10 cellular contexts compared by ENCODE assay signal in genomic region chr6:52388790-52389189, GRCh38. TPM values are rescaled to one million over a fixed set of nuclear protein-coding genes. Genes with fewer than 3 reads are reported as not detected.
DNase-seq lines count a peak whose midpoint lies in the region; ATAC-seq, FAIRE-seq and TF ChIP-seq lines count a peak whose summit lies in the region.
"Had no signal": no experiment of that assay in that cellular context is flagged by ENCODE, and none has a peak within 500 bp of the region (broad histone marks: within the 10 kb centered on the region; RNA-seq: fewer than 3 reads in every experiment).

No MANE protein-coding gene starts in this region.

- H3K9ac ChIP-seq in Loucy (ENCODE audit: low read depth, low read length, poor library complexity, severe bottlenecking) (peak overlapping the region; percentile 76), K562 (ENCODE audit: insufficient read depth in 1 of 2, low read depth in 2 of 2, low read length in 2 of 2) (no peak overlapping the region)

- H3K4me1 ChIP-seq in CD4-positive, alpha-beta memory T cell (ENCODE audit: insufficient read depth, low read length), result peaks cover 88% of the 10 kb centered on the region
- H3K4me1 ChIP-seq in Loucy (ENCODE audit: insufficient read depth, low read length, poor library complexity, severe bottlenecking) (peaks cover 43% of the 10 kb centered on the region), K562 (replicated peaks in 1 of 2; ENCODE audit: control insufficient read depth in 2 of 2, insufficient read depth in 2 of 2, low read length in 2 of 2) (peaks cover 11 to 37% of the 10 kb centered on the region in 2 experiments; a peak in 4 of 5 replicates), muscle layer of duodenum (ENCODE audit: control insufficient read depth in 1 of 2, insufficient read depth in 2 of 2, low read length in 2 of 2) (peaks cover 18 to 24% of the 10 kb centered on the region in 2 donors), ovary (ENCODE audit: insufficient read depth) (no peaks in the 10 kb centered on the region)

- no peaks in the 10 kb centered on the region for H3K9me1 ChIP-seq in K562 (ENCODE audit: control insufficient read depth, insufficient read depth, low read length)

- H3K27ac ChIP-seq in CD4-positive, alpha-beta memory T cell (ENCODE audit: low read depth, low read length), result peak overlapping the region; percentile 80
- peak overlapping the region; percentile 75; the same call in 2 of the 3 replicates for H3K27ac ChIP-seq in K562 (ENCODE audit: extremely low read depth, low read depth, low read length)
- H3K27ac ChIP-seq in muscle layer of duodenum (ENCODE audit: low read length), result peak overlapping the region; percentile 70
- H3K27ac ChIP-seq in ovary, result no peak overlapping the region

- H3K79me2 ChIP-seq in Loucy (ENCODE audit: insufficient read depth, low read length), result no peaks in the 10 kb centered on the region
- no peaks in the 10 kb centered on the region for H3K79me2 ChIP-seq in K562 (ENCODE audit: control insufficient read depth, insufficient read depth, low read length)

- peaks cover 4 to 6% of the 10 kb centered on the region in 2 donors for H3K36me3 Mint-ChIP-seq in CD4-positive, alpha-beta memory T cell

- CTCF ChIA-PET in CD4-positive, alpha-beta memory T cell (lab: Charles Lee; ENCODE audit: partially characterized antibody), result interaction anchor here (1.0 to 7.5 kb wide), 11 partner anchors 13 to 264 kb away, joined by 3 to 150 read pairs (median 10); partner anchors contain the start of genes EFHC1, MCM3 and PAQR8
- CTCF ChIA-PET in K562 (lab: Yijun Ruan, JAX; ENCODE audit: low intra/inter-chr PET ratio), result no interaction called here

- TF ChIP-seq EP300 in K562 (IDR thresholded peaks at IDR 0.05; ENCODE audit: low read length), result no peak
- no peak for TF ChIP-seq EP300 in ovary (IDR thresholded peaks at IDR 0.05)

- no peaks in the 10 kb centered on the region for H3K9me2 ChIP-seq in Loucy (replicated peaks; ENCODE audit: low read depth, low read length)

- TF ChIP-seq RAD21 in K562 (CRISPR knock-in tag; conservative IDR thresholded peaks at IDR 0.05 in 1 of 2, IDR thresholded peaks at IDR 0.05 in 1 of 2), result no peak

- H3K4me3 ChIP-seq in CD4-positive, alpha-beta memory T cell (ENCODE audit: low read length in 2 of 2), result peak overlapping the region in 1 of 2 donors; percentile 34
- H3K4me3 ChIP-seq in Loucy (ENCODE audit: low read length, poor library complexity, severe bottlenecking) (no peak overlapping the region), K562 (no peak overlapping the region), muscle layer of duodenum (ENCODE audit: low read depth in 1 of 2, low read length in 2 of 2) (no peak overlapping the region), ovary (no peak overlapping the region)
- H3K4me3 ChIP-seq: smooth muscle cell had no signal

- BruUV-seq in K562 (replicated peaks; lab: Mats Ljungman, UMichigan), result no TSS peak

- WGBS in K562 (ENCODE audit: insufficient coverage, low coverage, missing lambda C conversion rate), result 76% methylated on average over 4 of the region's 4 CpGs
- WGBS in ovary, 3 donors, result 73 to 87% (median 80%) methylated on average over 4 of the region's 4 CpGs

- intact Hi-C loops in CD4-positive, alpha-beta memory T cell (cut with micrococcal nuclease), result loop anchor here (1.0 kb wide), 3 partner anchors 11 to 26 kb away; partner anchors contain the start of gene PAQR8
- intact Hi-C loops in K562 (cut with micrococcal nuclease), result no loop called here
- intact Hi-C loops in ovary (cut with DNase I), result no loop called here

- H3K9me3 ChIP-seq in CD4-positive, alpha-beta memory T cell (ENCODE audit: control insufficient read depth in 1 of 2, low read length in 2 of 2), result no peaks in the 10 kb centered on the region
- peaks cover 6% of the 10 kb centered on the region; the same call in 1 of the 2 replicates for H3K9me3 ChIP-seq in Loucy (ENCODE audit: insufficient read depth, low read depth, low read length)
- H3K9me3 ChIP-seq in K562 (replicated peaks; ENCODE audit: control insufficient read depth, insufficient read depth, low read depth, low read length), result 0 out of 2 replicates have a peak, but pooled peaks cover 2% of the 10 kb centered on the region
- no peaks in the 10 kb centered on the region for H3K9me3 ChIP-seq in muscle layer of duodenum (ENCODE audit: control insufficient read depth in 1 of 2, low read length in 2 of 2)
- H3K9me3 ChIP-seq in ovary, result no peaks in the 10 kb centered on the region

- peaks cover 8% of the 10 kb centered on the region for H3F3A ChIP-seq in Loucy (ENCODE audit: low read depth)

- no peak for DNase-seq in CD4-positive, alpha-beta memory T cell
- DNase-seq in K562 (ENCODE audit: extremely low read depth in 1 of 4, low spot score in 3 of 4), result no peak
- DNase-seq in AG08395 (ENCODE audit: low spot score), result no peak
- DNase-seq in ovary, result no peak
- no peak for DNase-seq in NCI-H526 treated with DMSO at 0.1 percent for 48 hours (lab: John Stamatoyannopoulos, UW)
- DNase-seq: NCI-H524 treated with DMSO at 0.1 percent for 48 hours had no signal

- no peaks in the 10 kb centered on the region for H4K20me1 ChIP-seq in Loucy (ENCODE audit: insufficient read depth, low read length, poor library complexity, severe bottlenecking)
- H4K20me1 ChIP-seq in K562 (replicated peaks; ENCODE audit: control insufficient read depth, insufficient read depth, low read length), result no peaks in the 10 kb centered on the region

- POLR2A ChIA-PET in CD4-positive, alpha-beta memory T cell (lab: Charles Lee; ENCODE audit: partially characterized antibody), result interaction anchor here (0.8 to 8.7 kb wide), 11 partner anchors 10 to 186 kb away, joined by 3 to 176 read pairs (median 24); partner anchors contain the start of genes EFHC1, MCM3 and PAQR8
- POLR2A ChIA-PET in K562 (lab: Yijun Ruan, JAX), result no interaction called here

- peak overlapping the region; percentile 95 to 99 (median 97) for H3K27ac Mint-ChIP-seq in CD4-positive, alpha-beta memory T cell

- in situ Hi-C loops in K562 (cut with MboI), result no loop called here

- no peaks in the 10 kb centered on the region for H3K36me3 ChIP-seq in CD4-positive, alpha-beta memory T cell (ENCODE audit: insufficient read depth, low read length)
- H3K36me3 ChIP-seq in Loucy (ENCODE audit: insufficient read depth, low read length) (no peaks in the 10 kb centered on the region), K562 (ENCODE audit: control insufficient read depth, insufficient read depth, low read length) (no peaks in the 10 kb centered on the region), muscle layer of duodenum (ENCODE audit: control insufficient read depth in 1 of 2, insufficient read depth in 2 of 2, low read length in 2 of 2) (no peaks in the 10 kb centered on the region), ovary (no peaks in the 10 kb centered on the region)

- no peaks in the 10 kb centered on the region for H3K27me3 Mint-ChIP-seq in CD4-positive, alpha-beta memory T cell

- no peaks in the 10 kb centered on the region for H3K27me3 ChIP-seq in CD4-positive, alpha-beta memory T cell (ENCODE audit: insufficient read depth, low read length)
- H3K27me3 ChIP-seq in Loucy (ENCODE audit: insufficient read depth, low read length, poor library complexity, severe bottlenecking), result no peaks in the 10 kb centered on the region
- H3K27me3 ChIP-seq in K562 (ENCODE audit: control insufficient read depth in 2 of 2, insufficient read depth in 2 of 2, low read length in 2 of 2), result no peaks in the 10 kb centered on the region
- no peaks in the 10 kb centered on the region for H3K27me3 ChIP-seq in muscle layer of duodenum (ENCODE audit: low read depth, low read length)
- H3K27me3 ChIP-seq in ovary, result no peaks in the 10 kb centered on the region

- no peak for TF ChIP-seq POLR2A in K562 (conservative IDR thresholded peaks at IDR 0.05)
- no peak for TF ChIP-seq POLR2A in ovary (IDR thresholded peaks at IDR 0.05)

- H3K4me2 ChIP-seq in Loucy (ENCODE audit: low read depth, low read length, poor library complexity, severe bottlenecking) (peak overlapping the region; percentile 92), K562 (ENCODE audit: insufficient read depth, low read length) (no peak overlapping the region)

- TF ChIP-seq CTCF in Loucy (conservative IDR thresholded peaks at IDR 0.05; ENCODE audit: low read length), result no peak
- no peak for TF ChIP-seq CTCF in K562 (IDR thresholded peaks at IDR 0.05 in 2 of 3, conservative IDR thresholded peaks at IDR 0.05 in 1 of 3; ENCODE audit: insufficient read depth in 2 of 3, low read depth in 1 of 3, low read length in 3 of 3)
- no peak for TF ChIP-seq CTCF in ovary (IDR thresholded peaks at IDR 0.05)

- H3K4me3 Mint-ChIP-seq in CD4-positive, alpha-beta memory T cell, result peak overlapping the region in 7 of 8 donors; percentile 68 to 92 (median 82)

- ATAC-seq in K562 (no peak), HG02610 (IDR thresholded peaks at IDR 0.05; ENCODE audit: unreplicated experiment) (no peak)

- no peak for FAIRE-seq in K562 (lab: Jason Lieb, UNC)

- H2AFZ ChIP-seq in Loucy (ENCODE audit: low read length), result no peak overlapping the region
- no peak overlapping the region for H2AFZ ChIP-seq in K562 (ENCODE audit: low read depth, low read length)

- H3K4me1 Mint-ChIP-seq in CD4-positive, alpha-beta memory T cell, result peaks cover 69 to 94% (median 81%) of the 10 kb centered on the region in 4 donors

- no peaks in the 10 kb centered on the region for H3K9me3 Mint-ChIP-seq in CD4-positive, alpha-beta memory T cell

RNA-seq across cellular contexts. Expression of gene PAQR8, which starts 26.8 kb away (rescaled TPM):
- 10 to 100 TPM; 36.4 to 40.9 TPM for total RNA-seq in CD4-positive, alpha-beta memory T cell
- polyA plus RNA-seq in CD4-positive, alpha-beta memory T cell, result 10 to 100 TPM; 14.5 to 30.3 TPM
- 9.3 and 9.5 TPM in 2 replicates for total RNA-seq in K562 (2011; cell fraction: chromatin; rRNA removed; ENCODE audit: low replicate concordance)
- 12.0 and 12.5 TPM in 2 replicates for total RNA-seq in K562 (2011; cell fraction: nucleolus; rRNA removed)
- total RNA-seq in K562 (2011; cell fraction: nucleoplasm; rRNA removed), result 13.9 and 16.5 TPM in 2 replicates
- 3.0 and 3.7 TPM in 2 replicates for total RNA-seq in K562 (2014; rRNA removed)
- 4.3 and 4.7 TPM in 2 replicates for total RNA-seq in K562 (2014; rRNA removed; fragmentation: Illumina TruSeq; extraction: Trizol)
- total RNA-seq in K562 (2015; rRNA removed; fragmentation: Illumina TruSeq; extraction: Trizol), result 2.9 and 3.2 TPM in 2 replicates
- total RNA-seq in K562 (2021), result 5.4 and 7.1 TPM in 2 replicates
- polyA plus RNA-seq in K562 (2011; rRNA removed), result 10.2 and 15.4 TPM in 2 replicates
- 12.7 and 14.5 TPM in 2 replicates for polyA plus RNA-seq in K562 (2011; cell fraction: cytosol; rRNA removed)
- polyA plus RNA-seq in K562 (2011; cell fraction: nucleus; rRNA removed), result 5.0 and 7.7 TPM in 2 replicates
- polyA plus RNA-seq in K562 (2012), result 4.1 and 5.7 TPM in 2 replicates
- 4.3 and 5.1 TPM in 2 replicates for polyA plus RNA-seq in K562 (2014; fragmentation: Illumina TruSeq; extraction: Trizol)
- 1 to 10 TPM; 1.4 TPM for polyA plus RNA-seq in K562 (2014; fragmentation: Nextera tagmentation; extraction: Ambion mirVana)
- 3.5 and 3.8 TPM in 2 replicates for polyA plus RNA-seq in K562 (2014; rRNA removed)
- polyA minus RNA-seq in K562 (2011; rRNA and poly(A)+ RNA removed), result 13.6 and 19.4 TPM in 2 replicates
- polyA minus RNA-seq in K562 (2011; cell fraction: cytosol; rRNA and poly(A)+ RNA removed), result 7.9 and 11.4 TPM in 2 replicates
- polyA minus RNA-seq in K562 (2011; cell fraction: nucleus; rRNA and poly(A)+ RNA removed), result 4.6 and 9.8 TPM in 2 replicates
- total RNA-seq in ovary, result 10 to 100 TPM; 13.2 to 33.6 (median 24.0) TPM
- 10 to 100 TPM; 15.2 to 24.1 TPM for polyA plus RNA-seq in ovary

RNA-seq across cellular contexts. Expression of gene EFHC1, which starts 31.4 kb away (rescaled TPM):
- 10 to 100 TPM in 1 of 2 experiments, 1 to 10 TPM in 1; 6.4 to 10.4 TPM for total RNA-seq in CD4-positive, alpha-beta memory T cell
- 1 to 10 TPM; 1.5 to 1.8 TPM for polyA plus RNA-seq in CD4-positive, alpha-beta memory T cell
- total RNA-seq in K562 (2011; cell fraction: chromatin; rRNA removed; ENCODE audit: low replicate concordance), result 33.1 and 52.6 TPM in 2 replicates
- total RNA-seq in K562 (2011; cell fraction: nucleolus; rRNA removed), result 14.3 and 20.1 TPM in 2 replicates
- total RNA-seq in K562 (2011; cell fraction: nucleoplasm; rRNA removed), result 25.2 and 39.0 TPM in 2 replicates
- total RNA-seq in K562 (2014; rRNA removed), result 10.6 and 12.2 TPM in 2 replicates
- 11.1 and 12.4 TPM in 2 replicates for total RNA-seq in K562 (2014; rRNA removed; fragmentation: Illumina TruSeq; extraction: Trizol)
- 9.5 and 10.2 TPM in 2 replicates for total RNA-seq in K562 (2015; rRNA removed; fragmentation: Illumina TruSeq; extraction: Trizol)
- 10.8 and 12.0 TPM in 2 replicates for total RNA-seq in K562 (2021)
- 24.7 and 31.0 TPM in 2 replicates for polyA plus RNA-seq in K562 (2011; rRNA removed)
- 6.0 and 10.8 TPM in 2 replicates for polyA plus RNA-seq in K562 (2011; cell fraction: cytosol; rRNA removed)
- 104 and 128 TPM in 2 replicates for polyA plus RNA-seq in K562 (2011; cell fraction: nucleus; rRNA removed)
- polyA plus RNA-seq in K562 (2012), result 12.9 and 23.7 TPM in 2 replicates
- 14.4 and 14.9 TPM in 2 replicates for polyA plus RNA-seq in K562 (2014; fragmentation: Illumina TruSeq; extraction: Trizol)
- polyA plus RNA-seq in K562 (2014; fragmentation: Nextera tagmentation; extraction: Ambion mirVana), result 10 to 100 TPM; 15.7 to 17.2 TPM
- 20.8 and 21.5 TPM in 2 replicates for polyA plus RNA-seq in K562 (2014; rRNA removed)
- polyA minus RNA-seq in K562 (2011; rRNA and poly(A)+ RNA removed), result 12.7 and 13.7 TPM in 2 replicates
- 4.6 and 5.6 TPM in 2 replicates for polyA minus RNA-seq in K562 (2011; cell fraction: cytosol; rRNA and poly(A)+ RNA removed)
- polyA minus RNA-seq in K562 (2011; cell fraction: nucleus; rRNA and poly(A)+ RNA removed), result 26.8 and 38.1 TPM in 2 replicates
- total RNA-seq in ovary, result 10 to 100 TPM; 17.6 to 59.5 (median 23.5) TPM
- polyA plus RNA-seq in ovary, result 10 to 100 TPM; 12.1 to 27.1 TPM

Comparison
In these comparisons a context has a peak if more than half of its experiments do, and no peak if none do; other contexts are left out.
1. H3K27ac ChIP-seq: peak in CD4-positive, alpha-beta memory T cell (single experiment), K562 (single experiment) and muscle layer of duodenum (single experiment); none in ovary (0 of 2).